In genomic region chr3:25812644-25813043, GRCh38 we compare ENCODE assay signal across 1 cellular context.
TF ChIP-seq lines count a peak whose summit lies in the region.

No MANE protein-coding gene starts in this region.

TF ChIP-seq in H1, 55 proteins besides CTCF, POLR2A, EP300 and RAD21:
- TF ChIP-seq SUZ12 (IDR thresholded peaks at IDR 0.05; ENCODE audit: low read length) = no peak
- no peak for TF ChIP-seq BRCA1 (IDR thresholded peaks at IDR 0.05; ENCODE audit: low read depth, low read length)
- no peak for TF ChIP-seq CEBPB (IDR thresholded peaks at IDR 0.05; ENCODE audit: low read depth, low read length)
- no peak for TF ChIP-seq TAF7 (optimal IDR thresholded peaks at IDR 0.05; ENCODE audit: borderline replicate concordance, low read depth, low read length)
- TF ChIP-seq KDM1A (IDR thresholded peaks at IDR 0.05; ENCODE audit: borderline replicate concordance, low read length) = no peak
- no peak for TF ChIP-seq E2F6 (IDR thresholded peaks at IDR 0.05)
- TF ChIP-seq TCF12 (IDR thresholded peaks at IDR 0.05; ENCODE audit: low read depth, low read length) = no peak
- no peak for TF ChIP-seq PHF8 (conservative IDR thresholded peaks at IDR 0.05; ENCODE audit: low read depth, low read length)
- TF ChIP-seq ATF3 (IDR thresholded peaks at IDR 0.05; ENCODE audit: insufficient read depth, low read depth, low read length) = no peak
- TF ChIP-seq BCL11A (IDR thresholded peaks at IDR 0.05; ENCODE audit: low read depth in 2 of 2, low read length in 2 of 2) = no peak
- no peak for TF ChIP-seq SRF (IDR thresholded peaks at IDR 0.05; ENCODE audit: low read depth, low read length)
- TF ChIP-seq SIRT6 (IDR thresholded peaks at IDR 0.05; ENCODE audit: low read length) = no peak
- TF ChIP-seq POU5F1 (IDR thresholded peaks at IDR 0.05; ENCODE audit: low read depth, low read length) = no peak
- no peak for TF ChIP-seq HDAC6 (IDR thresholded peaks at IDR 0.05; ENCODE audit: low read depth, low read length)
- TF ChIP-seq CHD2 (IDR thresholded peaks at IDR 0.05; ENCODE audit: low read length) = no peak
- TF ChIP-seq TAF1 (IDR thresholded peaks at IDR 0.05; ENCODE audit: low read depth, low read length) = no peak
- no peak for TF ChIP-seq SIN3A (conservative IDR thresholded peaks at IDR 0.05 in 1 of 2, IDR thresholded peaks at IDR 0.05 in 1 of 2; ENCODE audit: low read depth in 1 of 2, low read length in 2 of 2)
- TF ChIP-seq BACH1 (IDR thresholded peaks at IDR 0.05; ENCODE audit: low read length) = no peak
- TF ChIP-seq CBX8 (IDR thresholded peaks at IDR 0.05; ENCODE audit: borderline replicate concordance, low read depth, low read length) = no peak
- TF ChIP-seq NANOG (IDR thresholded peaks at IDR 0.05; ENCODE audit: insufficient read depth, low read depth, low read length, poor library complexity, severe bottlenecking) = no peak
